In genomic region chr20:16260911-16261310, GRCh38 we compare ENCODE assay signal across 25 cellular contexts.
A peak's percentile ranks its signal among the peaks of the same experiment; 100 is the strongest.
DNase-seq lines count a peak whose midpoint lies in the region; ATAC-seq and TF ChIP-seq lines count a peak whose summit lies in the region.
"Had no signal": no experiment of that assay in that cellular context is flagged by ENCODE, and none has a peak within 500 bp of the region (broad histone marks: within the 10 kb centered on the region; RNA-seq: fewer than 3 reads in every experiment).

No MANE protein-coding gene starts in this region.

- H3K9me3 ChIP-seq in PC-3 (ENCODE audit: low read length) (0 out of 2 replicates have a peak, but pooled peaks cover 6% of the 10 kb centered on the region), upper lobe of left lung (peaks cover 1 to 6% (median 4%) of the 10 kb centered on the region in 4 donors)
- H3K9me3 ChIP-seq: gastrocnemius medialis, testis had no signal

- TF ChIP-seq EP300 in upper lobe of left lung (IDR thresholded peaks at IDR 0.05): no peak

- H3K27ac ChIP-seq in PC-3 (ENCODE audit: low read length): no peak overlapping the region
- no peak overlapping the region for H3K27ac ChIP-seq in upper lobe of left lung
- H3K27ac ChIP-seq in coronary artery: no peak overlapping the region
- H3K27ac ChIP-seq: epithelial cell of prostate, gastrocnemius medialis, HL-60, spleen, testis had no signal

- DNase-seq in EL (peak; percentile 75), PC-3 (peak; percentile 61), epidermal melanocyte (ENCODE audit: insufficient read length, low spot score) (peak; percentile 42), smooth muscle cell of the brain vasculature (ENCODE audit: low read depth, low spot score) (peak; percentile 17), upper lobe of left lung (no peak), coronary artery (ENCODE audit: low spot score) (no peak)
- DNase-seq: activated B cell treated with CpG ODN at 0.5 μM for 24 hours; activated naive CD4-positive, alpha-beta T cell treated with anti-CD3 and anti-CD28 coated beads, Interleukin-2, amount 10 ng/mL, durations not matched to agents 7 days and 5 days; cerebellar nuclear complex; DMS53; gastrocnemius medialis; IMR-90; midbrain; natural killer cell; NCI-H1092 treated with DMSO at 0.1 percent for 48 hours; NCI-H2029 treated with DMSO at 0.1 percent for 48 hours; NCI-H226; spleen; stimulated activated CD4-positive, alpha-beta T cell treated with anti-CD3 and anti-CD28 coated beads, Interleukin-4, amount 100 ng/mL, for 24 hours; stimulated activated naive B cell treated with anti-CD40 and anti-IgM and Interleukin-4, amounts not matched to agents 10 μg/mL and 1 μg/mL and 100 μg/mL, for 72 hours; testis had no signal

- CTCF ChIA-PET in PC-3 (lab: Charles Lee): no interaction called here

- H3K4me1 ChIP-seq in PC-3 (ENCODE audit: insufficient read depth, low read length) (peaks cover 13% of the 10 kb centered on the region), upper lobe of left lung (peaks cover 0 to 10% (median 0%) of the 10 kb centered on the region in 4 donors)

- ATAC-seq in PC-3 (peak; percentile 54), HG02981 (IDR thresholded peaks at IDR 0.05; ENCODE audit: unreplicated experiment) (no peak), upper lobe of left lung (ENCODE audit: low FRiP score in 2 of 2) (no peak)
- ATAC-seq: gastrocnemius medialis; HCT116; natural killer cell; stimulated activated naive B cell treated with anti-CD40 and anti-IgM and Interleukin-4, amounts not matched to agents 10 μg/mL and 1 μg/mL and 100 μg/mL, for 72 hours had no signal

- H3K4me3 ChIP-seq in PC-3 (ENCODE audit: low read length) (no peak overlapping the region), upper lobe of left lung (no peak overlapping the region), coronary artery (no peak overlapping the region)
- H3K4me3 ChIP-seq: gastrocnemius medialis, spleen, testis had no signal

- H3K79me2 ChIP-seq in PC-3 (ENCODE audit: low read length): no peaks in the 10 kb centered on the region

- no TSS peak for BruUV-seq in PC-3 (replicated peaks; lab: Mats Ljungman, UMichigan)

- H4K20me1 ChIP-seq in PC-3 (ENCODE audit: low read length): no peaks in the 10 kb centered on the region

- POLR2A ChIA-PET in PC-3 (lab: Charles Lee; ENCODE audit: unreplicated experiment): no interaction called here

- peak overlapping the region; percentile 40 for H3K4me2 ChIP-seq in PC-3 (ENCODE audit: low read length)

- H3K36me3 ChIP-seq in PC-3 (ENCODE audit: low read depth, low read length): peaks cover 3% of the 10 kb centered on the region; the same call in 1 of the 2 replicates
- no peaks in the 10 kb centered on the region for H3K36me3 ChIP-seq in upper lobe of left lung
- H3K36me3 ChIP-seq: gastrocnemius medialis, spleen had no signal

- H3K9ac ChIP-seq in PC-3 (ENCODE audit: low read length): no peak overlapping the region

- H2AFZ ChIP-seq in PC-3 (ENCODE audit: low read length): no peak overlapping the region

- no peaks in the 10 kb centered on the region for H3F3A ChIP-seq in PC-3 (ENCODE audit: low read length, unreplicated experiment)

- WGBS in upper lobe of left lung, 2 donors: 81 to 96% methylated on average over 7 of the region's 7 CpGs

- intact Hi-C loops in PC-3 (cut with micrococcal nuclease): no loop called here

- no peak for TF ChIP-seq POLR2A in upper lobe of left lung (IDR thresholded peaks at IDR 0.05)

- H3K27me3 ChIP-seq in PC-3 (ENCODE audit: low read length) (no peaks in the 10 kb centered on the region), upper lobe of left lung (no peaks in the 10 kb centered on the region)
- H3K27me3 ChIP-seq: gastrocnemius medialis, spleen, testis had no signal

- TF ChIP-seq CTCF in PC-3 (conservative IDR thresholded peaks at IDR 0.05; ENCODE audit: low read depth, low read length): no peak
- no peak for TF ChIP-seq CTCF in upper lobe of left lung (IDR thresholded peaks at IDR 0.05)
- TF ChIP-seq CTCF in coronary artery (IDR thresholded peaks at IDR 0.05): no peak

- no peaks in the 10 kb centered on the region for H3K9me2 ChIP-seq in PC-3 (replicated peaks; ENCODE audit: low read length)

Comparison
In these comparisons a context has a peak if more than half of its experiments do, and no peak if none do; other contexts are left out.
1. DNase-seq: peak in EL (single experiment), PC-3 (single experiment), epidermal melanocyte (single experiment) and smooth muscle cell of the brain vasculature (single experiment); none in upper lobe of left lung (0 of 2) and coronary artery (single experiment).